In genomic region chr10:3684891-3685290, GRCh38 we compare ENCODE assay signal across 26 cellular contexts.
"Had no signal": no experiment of that assay in that cellular context is flagged by ENCODE, and none has a peak within 500 bp of the region (broad histone marks: within the 10 kb centered on the region; RNA-seq: fewer than 3 reads in every experiment).

No MANE protein-coding gene starts in this region.

- H3K27me3 ChIP-seq: adrenal gland, body of pancreas, esophagus squamous epithelium, heart right ventricle, right atrium auricular region, tibial nerve had no signal

- H3K27ac ChIP-seq: adrenal gland, body of pancreas, epithelial cell of prostate, esophagus squamous epithelium, heart right ventricle, right atrium auricular region, tibial nerve had no signal

- H3K27me3 Mint-ChIP-seq: activated B cell treated with CpG ODN at 0.5 μM for 24 hours; activated naive CD4-positive, alpha-beta T cell treated with anti-CD3 and anti-CD28 coated beads, Interleukin-2, amount 50 U/mL, for 24 hours had no signal

- H3K36me3 ChIP-seq: adrenal gland, esophagus squamous epithelium, heart right ventricle, right atrium auricular region, tibial nerve had no signal

- H3K9me3 Mint-ChIP-seq: activated B cell treated with CpG ODN at 0.5 μM for 24 hours; activated naive CD4-positive, alpha-beta T cell treated with anti-CD3 and anti-CD28 coated beads, Interleukin-2, amount 50 U/mL, for 24 hours; mesothelial cell of epicardium; naive B cell; neural crest cell; T-helper 2 cell treated with Interferon-gamma antibody and Interleukin-4, amounts not matched to agents 5 μg/mL and 100 μg/mL, for 36 hours had no signal

- FAIRE-seq: colon had no signal

- H3K4me3 Mint-ChIP-seq: activated B cell treated with CpG ODN at 0.5 μM for 24 hours; activated naive CD4-positive, alpha-beta T cell treated with anti-CD3 and anti-CD28 coated beads, Interleukin-2, amount 50 U/mL, for 24 hours; mesothelial cell of epicardium; naive B cell; neural crest cell; T-helper 2 cell treated with Interferon-gamma antibody and Interleukin-4, amounts not matched to agents 5 μg/mL and 100 μg/mL, for 36 hours had no signal

- H3K36me3 Mint-ChIP-seq: activated naive CD4-positive, alpha-beta T cell treated with anti-CD3 and anti-CD28 coated beads, Interleukin-2, amount 50 U/mL, for 24 hours; mesothelial cell of epicardium; naive B cell had no signal

- DNase-seq: activated B cell treated with CpG ODN at 0.5 μM for 24 hours; activated CD4-positive, alpha-beta T cell treated with anti-CD3 and anti-CD28 coated beads for 4 hours; activated CD4-positive, alpha-beta T cell treated with anti-CD3 and anti-CD28 coated beads, Interleukin-2, amount 50 U/mL, for 48 hours; activated CD8-positive, alpha-beta memory T cell treated with anti-CD3 and anti-CD28 coated beads, Interleukin-2, amount 50 U/mL, for 48 hours; activated gamma-delta T cell treated with Interleukin-2 at 50 U/mL for 16 hours; adrenal gland; aorta; body of pancreas; dermis blood vessel endothelial cell; effector CD4-positive, alpha-beta T cell; esophagus squamous epithelium; foreskin melanocyte; heart right ventricle; naive B cell; occipital lobe; stimulated activated CD4-positive, alpha-beta T cell treated with anti-CD3 and anti-CD28 coated beads, Interleukin-15, amount 100 ng/mL, for 24 hours; stimulated activated CD4-positive, alpha-beta T cell treated with anti-CD3 and anti-CD28 coated beads, Interleukin-2, amount 100 ng/mL, for 24 hours; stimulated activated naive CD4-positive, alpha-beta T cell treated with Interleukin-2 at 50 U/mL for 16 hours had no signal

- H3K9me3 ChIP-seq: adrenal gland, body of pancreas, esophagus squamous epithelium, heart right ventricle, right atrium auricular region, tibial nerve had no signal

- H3K27ac Mint-ChIP-seq: activated B cell treated with CpG ODN at 0.5 μM for 24 hours; activated naive CD4-positive, alpha-beta T cell treated with anti-CD3 and anti-CD28 coated beads, Interleukin-2, amount 50 U/mL, for 24 hours; mesothelial cell of epicardium; T-helper 2 cell treated with Interferon-gamma antibody and Interleukin-4, amounts not matched to agents 5 μg/mL and 100 μg/mL, for 36 hours had no signal

- H3K4me1 ChIP-seq: adrenal gland, tibial nerve had no signal

- ATAC-seq: body of pancreas, heart right ventricle had no signal

- H3K4me3 ChIP-seq: adrenal gland, body of pancreas, esophagus squamous epithelium, heart right ventricle, right atrium auricular region, tibial nerve had no signal

- H3K4me1 Mint-ChIP-seq: activated B cell treated with CpG ODN at 0.5 μM for 24 hours, mesothelial cell of epicardium had no signal
